Comparison of ENCODE assay signal across 20 cellular contexts in genomic region chr20:62398120-62398821, GRCh38. TPM values are rescaled to one million over a fixed set of nuclear protein-coding genes. Genes with fewer than 3 reads are reported as not detected.
DNase-seq lines count a peak whose midpoint lies in the region; ATAC-seq, FAIRE-seq and TF ChIP-seq lines count a peak whose summit lies in the region.
"Had no signal": no experiment of that assay in that cellular context is flagged by ENCODE, and none has a peak within 500 bp of the region (broad histone marks: within the 10 kb centered on the region; RNA-seq: fewer than 3 reads in every experiment).

No MANE protein-coding gene starts in this region.

- WGBS in K562 (ENCODE audit: insufficient coverage, low coverage, missing lambda C conversion rate), result 76% methylated on average over 12 of the region's 19 CpGs
- no CpG with 5 or more reads among the region's 19 CpGs for WGBS in neuronal stem cell (ENCODE audit: extremely low coverage in 2 of 2, insufficient read length in 2 of 2, insufficient replicate concordance in 1 of 2), 2 donors
- 96% methylated on average over 19 of the region's 19 CpGs for WGBS in right cardiac atrium

- CTCF ChIA-PET in HEK293 (lab: Yijun Ruan, JAX), result no interaction called here
- CTCF ChIA-PET in K562 (lab: Yijun Ruan, JAX; ENCODE audit: low intra/inter-chr PET ratio), result no interaction called here
- CTCF ChIA-PET in A673 (lab: Charles Lee), result no interaction called here

- no peak overlapping the region for H3K4ac ChIP-seq in neuronal stem cell (ENCODE audit: low read length)

- no peak for TF ChIP-seq EP300 in K562 (IDR thresholded peaks at IDR 0.05; ENCODE audit: low read length)

- no peak overlapping the region for H3K14ac ChIP-seq in neuronal stem cell (ENCODE audit: low read length)

- H3K27me3 ChIP-seq in K562 (ENCODE audit: control insufficient read depth in 2 of 2, insufficient read depth in 2 of 2, low read length in 2 of 2) (no peaks in the 10 kb centered on the region), neuronal stem cell (ENCODE audit: control insufficient read depth in 3 of 3, insufficient read depth in 3 of 3, low read depth in 1 of 3, low read length in 3 of 3) (no peaks in the 10 kb centered on the region), A673 (replicated peaks; ENCODE audit: insufficient read depth, low read depth, low read length, poor library complexity) (no peaks in the 10 kb centered on the region), right cardiac atrium (ENCODE audit: control insufficient read depth, insufficient read depth) (no peaks in the 10 kb centered on the region)

- ATAC-seq in activated naive CD8-positive, alpha-beta T cell treated with anti-CD3 and anti-CD28 coated beads, Interleukin-2, amount 10 ng/mL, durations not matched to agents 7 days and 5 days (ENCODE audit: low read depth), result no peak
- ATAC-seq in activated naive CD8-positive, alpha-beta T cell treated with anti-CD3 and anti-CD28 coated beads, Interleukin-2, amount 50 U/mL, for 24 hours, result no peak
- ATAC-seq in K562 (no peak), GM18858 (IDR thresholded peaks at IDR 0.05; ENCODE audit: unreplicated experiment) (no peak), right cardiac atrium (no peak)

- peak overlapping the region; percentile 65 for H4K8ac ChIP-seq in neuronal stem cell (ENCODE audit: low read depth, low read length)

- peaks cover 25% of the 10 kb centered on the region for H3K79me1 ChIP-seq in neuronal stem cell (ENCODE audit: low read depth, low read length)

- no peak for TF ChIP-seq CTCF in HEK293 (tag by site-specific recombination; IDR thresholded peaks at IDR 0.05)
- no peak for TF ChIP-seq CTCF in K562 (IDR thresholded peaks at IDR 0.05 in 2 of 3, conservative IDR thresholded peaks at IDR 0.05 in 1 of 3; ENCODE audit: insufficient read depth in 2 of 3, low read depth in 1 of 3, low read length in 3 of 3)
- TF ChIP-seq CTCF in A673 (conservative IDR thresholded peaks at IDR 0.05; ENCODE audit: low read depth, low read length), result no peak

- no peaks in the 10 kb centered on the region for H3K4me1 ChIP-seq in HEK293 (ENCODE audit: control insufficient read depth, insufficient read depth, low read length)
- H3K4me1 ChIP-seq in K562 (replicated peaks in 1 of 2; ENCODE audit: control insufficient read depth in 2 of 2, insufficient read depth in 2 of 2, low read length in 2 of 2), result peaks cover 0 to 50% of the 10 kb centered on the region in 2 experiments; a peak in 2 of 5 replicates
- peaks cover 0 to 2% of the 10 kb centered on the region in 2 donors for H3K4me1 ChIP-seq in neuronal stem cell (ENCODE audit: control insufficient read depth in 2 of 2, insufficient read depth in 1 of 2, low read depth in 1 of 2, low read length in 2 of 2)
- no peaks in the 10 kb centered on the region for H3K4me1 ChIP-seq in A673 (ENCODE audit: insufficient read depth, low read length, poor library complexity, severe bottlenecking)
- H3K4me1 ChIP-seq in right cardiac atrium (ENCODE audit: control insufficient read depth, insufficient read depth, low read length), result no peaks in the 10 kb centered on the region
- H3K4me1 ChIP-seq: HAP-1 had no signal

- POLR2A ChIA-PET in activated naive CD8-positive, alpha-beta T cell treated with anti-CD3 and anti-CD28 coated beads, Interleukin-2, amount 10 ng/mL, durations not matched to agents 7 days and 5 days (lab: Charles Lee), result no interaction called here
- POLR2A ChIA-PET in HEK293 (lab: Yijun Ruan, JAX), result no interaction called here
- POLR2A ChIA-PET in K562 (lab: Yijun Ruan, JAX), result no interaction called here
- POLR2A ChIA-PET in A673 (lab: Charles Lee; ENCODE audit: low non-redundant PET), result no interaction called here

- no peaks in the 10 kb centered on the region for H3K4me1 Mint-ChIP-seq in activated naive CD8-positive, alpha-beta T cell treated with anti-CD3 and anti-CD28 coated beads, Interleukin-2, amount 10 ng/mL, durations not matched to agents 7 days and 5 days
- no peaks in the 10 kb centered on the region for H3K4me1 Mint-ChIP-seq in activated naive CD8-positive, alpha-beta T cell treated with anti-CD3 and anti-CD28 coated beads, Interleukin-2, amount 50 U/mL, for 24 hours

- no peak for TF ChIP-seq RAD21 in K562 (CRISPR knock-in tag; conservative IDR thresholded peaks at IDR 0.05 in 1 of 2, IDR thresholded peaks at IDR 0.05 in 1 of 2)

- H3K9ac ChIP-seq in K562 (ENCODE audit: insufficient read depth in 1 of 2, low read depth in 2 of 2, low read length in 2 of 2), result no peak overlapping the region
- H3K9ac ChIP-seq in neuronal stem cell (ENCODE audit: low read depth, low read length, poor library complexity), result peak overlapping the region; percentile 70

- H3K9me3 Mint-ChIP-seq in activated naive CD8-positive, alpha-beta T cell treated with anti-CD3 and anti-CD28 coated beads, Interleukin-2, amount 10 ng/mL, durations not matched to agents 7 days and 5 days, result peaks cover 6% of the 10 kb centered on the region
- H3K9me3 Mint-ChIP-seq in activated naive CD8-positive, alpha-beta T cell treated with anti-CD3 and anti-CD28 coated beads, Interleukin-2, amount 50 U/mL, for 24 hours, result no peaks in the 10 kb centered on the region
- H3K9me3 Mint-ChIP-seq: CD4-positive, alpha-beta T cell had no signal

- peaks cover 8% of the 10 kb centered on the region for H3K36me3 Mint-ChIP-seq in activated naive CD8-positive, alpha-beta T cell treated with anti-CD3 and anti-CD28 coated beads, Interleukin-2, amount 10 ng/mL, durations not matched to agents 7 days and 5 days
- peaks cover 3% of the 10 kb centered on the region for H3K36me3 Mint-ChIP-seq in activated naive CD8-positive, alpha-beta T cell treated with anti-CD3 and anti-CD28 coated beads, Interleukin-2, amount 50 U/mL, for 24 hours (ENCODE audit: low read depth)

- H3K4me3 ChIP-seq in HEK293 (ENCODE audit: low read depth, low read length) (no peak overlapping the region), K562 (no peak overlapping the region), neuronal stem cell (ENCODE audit: low read length in 2 of 2) (peak overlapping the region in 1 of 2 donors; percentile 49), A673 (ENCODE audit: low read depth, low read length, poor library complexity, severe bottlenecking) (no peak overlapping the region), right cardiac atrium (ENCODE audit: low read length) (no peak overlapping the region)
- H3K4me3 ChIP-seq: HAP-1 had no signal

- H3K9me3 ChIP-seq in HEK293 (ENCODE audit: control insufficient read depth, insufficient read depth, low read depth, low read length) (no peaks in the 10 kb centered on the region), K562 (replicated peaks; ENCODE audit: control insufficient read depth, insufficient read depth, low read depth, low read length) (no peaks in the 10 kb centered on the region), neuronal stem cell (replicated peaks in 1 of 2; ENCODE audit: control insufficient read depth in 2 of 2, insufficient read depth in 1 of 2, low read depth in 1 of 2, low read length in 2 of 2) (peaks cover 0 to 2% of the 10 kb centered on the region in 2 donors), A673 (ENCODE audit: low read depth, low read length, poor library complexity, severe bottlenecking) (no peaks in the 10 kb centered on the region), right cardiac atrium (ENCODE audit: control insufficient read depth, low read length) (no peaks in the 10 kb centered on the region)
- H3K9me3 ChIP-seq: HAP-1 had no signal

- in situ Hi-C loops in K562 (cut with MboI), result no loop called here

- no peak for TF ChIP-seq POLR2A in K562 (conservative IDR thresholded peaks at IDR 0.05)

- peak overlapping the region; percentile 94 for H2BK12ac ChIP-seq in neuronal stem cell (ENCODE audit: low read length)

- no peak overlapping the region for H3K4me3 Mint-ChIP-seq in activated naive CD8-positive, alpha-beta T cell treated with anti-CD3 and anti-CD28 coated beads, Interleukin-2, amount 10 ng/mL, durations not matched to agents 7 days and 5 days
- no peak overlapping the region for H3K4me3 Mint-ChIP-seq in activated naive CD8-positive, alpha-beta T cell treated with anti-CD3 and anti-CD28 coated beads, Interleukin-2, amount 50 U/mL, for 24 hours
- H3K4me3 Mint-ChIP-seq: CD4-positive, alpha-beta T cell had no signal

- H3K36me3 ChIP-seq in HEK293 (ENCODE audit: control insufficient read depth in 2 of 2, insufficient read depth in 1 of 2, low read length in 2 of 2) (peaks cover 0 to 46% of the 10 kb centered on the region in 2 experiments; a peak in 2 of 3 replicates), K562 (ENCODE audit: control insufficient read depth, insufficient read depth, low read length) (peaks cover 13% of the 10 kb centered on the region; the same call in 1 of the 3 replicates), neuronal stem cell (replicated peaks in 1 of 2; ENCODE audit: control insufficient read depth in 2 of 2, insufficient read depth in 2 of 2, low read length in 2 of 2) (peaks cover 30 to 31% of the 10 kb centered on the region in 2 donors), A673 (ENCODE audit: insufficient read depth, low read length, poor library complexity, severe bottlenecking) (peaks cover 3% of the 10 kb centered on the region)

- H2BK5ac ChIP-seq in neuronal stem cell (ENCODE audit: low read length), result no peak overlapping the region

- no peaks in the 10 kb centered on the region for H3K79me2 ChIP-seq in K562 (ENCODE audit: control insufficient read depth, insufficient read depth, low read length)

- no peak overlapping the region for H2AK5ac ChIP-seq in neuronal stem cell (ENCODE audit: low read depth, low read length)

- intact Hi-C loops in K562 (cut with micrococcal nuclease), result no loop called here
- intact Hi-C loops in A673 (cut with micrococcal nuclease; ENCODE audit: unreplicated experiment), result no loop called here
- intact Hi-C loops in right cardiac atrium (cut with DNase I), result no loop called here

- H4K20me1 ChIP-seq in K562 (replicated peaks; ENCODE audit: control insufficient read depth, insufficient read depth, low read length), result no peaks in the 10 kb centered on the region

- peak overlapping the region; percentile 34 for H3K27ac Mint-ChIP-seq in activated naive CD8-positive, alpha-beta T cell treated with anti-CD3 and anti-CD28 coated beads, Interleukin-2, amount 10 ng/mL, durations not matched to agents 7 days and 5 days
- H3K27ac Mint-ChIP-seq in activated naive CD8-positive, alpha-beta T cell treated with anti-CD3 and anti-CD28 coated beads, Interleukin-2, amount 50 U/mL, for 24 hours, result no peak overlapping the region
- H3K27ac Mint-ChIP-seq: CD4-positive, alpha-beta T cell had no signal

- H3K27ac ChIP-seq in HEK293 (ENCODE audit: extremely low read depth, low read depth, low read length), result no peak overlapping the region
- no peak overlapping the region for H3K27ac ChIP-seq in K562 (ENCODE audit: extremely low read depth, low read depth, low read length)
- no peak overlapping the region for H3K27ac ChIP-seq in neuronal stem cell (replicated peaks; ENCODE audit: low read length)
- H3K27ac ChIP-seq in A673 (ENCODE audit: low read depth, low read length, poor library complexity, severe bottlenecking), result no peak overlapping the region
- no peak overlapping the region for H3K27ac ChIP-seq in right cardiac atrium (ENCODE audit: low read length)
- H3K27ac ChIP-seq: C4-2B had no signal

- H3K9me1 ChIP-seq in K562 (ENCODE audit: control insufficient read depth, insufficient read depth, low read length), result peaks cover under 1% of the 10 kb centered on the region

- DNase-seq in activated naive CD8-positive, alpha-beta T cell treated with anti-CD3 and anti-CD28 coated beads, Interleukin-2, amount 10 ng/mL, durations not matched to agents 7 days and 5 days, result no peak
- no peak for DNase-seq in activated naive CD8-positive, alpha-beta T cell treated with anti-CD3 and anti-CD28 coated beads, Interleukin-2, amount 50 U/mL, for 24 hours
- DNase-seq in K562 (ENCODE audit: extremely low read depth in 1 of 4, low spot score in 3 of 4) (no peak), neuronal stem cell (ENCODE audit: low spot score) (no peak), A673 (ENCODE audit: low spot score) (no peak), right cardiac atrium (no peak)
- DNase-seq: ACHN; AML-193; CD4-positive, alpha-beta T cell; DMS79 treated with DMSO at 0.1 percent for 48 hours; GF-D8; KBM-7 had no signal

- no peak overlapping the region for H2BK120ac ChIP-seq in neuronal stem cell (ENCODE audit: low read depth, low read length)

- no TSS peak for BruUV-seq in K562 (replicated peaks; lab: Mats Ljungman, UMichigan)
- BruUV-seq in A673 (replicated peaks; lab: Mats Ljungman, UMichigan), result no TSS peak

- H2AFZ ChIP-seq in K562 (ENCODE audit: low read depth, low read length) (no peak overlapping the region), neuronal stem cell (ENCODE audit: low read length) (no peak overlapping the region)

- no peak for FAIRE-seq in K562 (lab: Jason Lieb, UNC)
- FAIRE-seq: GM19239, H1 had no signal

- H3K18ac ChIP-seq in neuronal stem cell (ENCODE audit: low read length), result no peak overlapping the region

- H3K4me2 ChIP-seq in K562 (ENCODE audit: insufficient read depth, low read length), result no peak overlapping the region
- no peak overlapping the region for H3K4me2 ChIP-seq in neuronal stem cell (ENCODE audit: insufficient read depth, low read length, poor library complexity, severe bottlenecking)

- no peaks in the 10 kb centered on the region for H3K27me3 Mint-ChIP-seq in activated naive CD8-positive, alpha-beta T cell treated with anti-CD3 and anti-CD28 coated beads, Interleukin-2, amount 10 ng/mL, durations not matched to agents 7 days and 5 days
- no peaks in the 10 kb centered on the region for H3K27me3 Mint-ChIP-seq in activated naive CD8-positive, alpha-beta T cell treated with anti-CD3 and anti-CD28 coated beads, Interleukin-2, amount 50 U/mL, for 24 hours
- H3K27me3 Mint-ChIP-seq: CD4-positive, alpha-beta T cell had no signal

- H3K23ac ChIP-seq in neuronal stem cell (ENCODE audit: low read depth, low read length, poor library complexity), result peak overlapping the region; percentile 43

- no peak overlapping the region for H2BK15ac ChIP-seq in neuronal stem cell (ENCODE audit: low read length)

- no peak overlapping the region for H4K91ac ChIP-seq in neuronal stem cell (ENCODE audit: low read depth, low read length, poor library complexity)

RNA-seq across cellular contexts. Expression of gene CABLES2, which starts 8.8 kb away (rescaled TPM):
- total RNA-seq in activated naive CD8-positive, alpha-beta T cell treated with anti-CD3 and anti-CD28 coated beads, Interleukin-2, amount 10 ng/mL, durations not matched to agents 7 days and 5 days, result 10 to 100 TPM; 12.1 to 14.4 TPM
- total RNA-seq in K562 (2011; cell fraction: chromatin; rRNA removed; ENCODE audit: low replicate concordance), result 3.6 and 7.1 TPM in 2 replicates
- 3.0 and 3.3 TPM in 2 replicates for total RNA-seq in K562 (2011; cell fraction: nucleolus; rRNA removed)
- 2.5 and 3.0 TPM in 2 replicates for total RNA-seq in K562 (2011; cell fraction: nucleoplasm; rRNA removed)
- total RNA-seq in K562 (2014; rRNA removed), result 1.2 and 2.0 TPM in 2 replicates
- 0.93 and 1.3 TPM in 2 replicates for total RNA-seq in K562 (2014; rRNA removed; fragmentation: Illumina TruSeq; extraction: Trizol)
- total RNA-seq in K562 (2015; rRNA removed; fragmentation: Illumina TruSeq; extraction: Trizol), result 1.4 and 1.6 TPM in 2 replicates
- total RNA-seq in K562 (2021), result 3.7 and 4.2 TPM in 2 replicates
- polyA plus RNA-seq in K562 (2011; rRNA removed), result 2.2 and 2.5 TPM in 2 replicates
- 2.6 and 3.8 TPM in 2 replicates for polyA plus RNA-seq in K562 (2011; cell fraction: cytosol; rRNA removed)
- polyA plus RNA-seq in K562 (2011; cell fraction: nucleus; rRNA removed), result 5.3 and 9.0 TPM in 2 replicates
- 3.9 and 7.7 TPM in 2 replicates for polyA plus RNA-seq in K562 (2012)
- polyA plus RNA-seq in K562 (2014; fragmentation: Illumina TruSeq; extraction: Trizol), result 2.7 and 3.2 TPM in 2 replicates
- under 1 TPM; 0.46 to 0.72 TPM for polyA plus RNA-seq in K562 (2014; fragmentation: Nextera tagmentation; extraction: Ambion mirVana)
- polyA plus RNA-seq in K562 (2014; rRNA removed), result 2.1 and 2.2 TPM in 2 replicates
- 1.1 and 1.7 TPM in 2 replicates for polyA minus RNA-seq in K562 (2011; rRNA and poly(A)+ RNA removed)
- 5.1 and 5.4 TPM in 2 replicates for polyA minus RNA-seq in K562 (2011; cell fraction: cytosol; rRNA and poly(A)+ RNA removed)
- polyA minus RNA-seq in K562 (2011; cell fraction: nucleus; rRNA and poly(A)+ RNA removed), result 1.6 and 1.7 TPM in 2 replicates
- 15.0 TPM for polyA plus RNA-seq in neuronal stem cell (2013, experiment 1 of 2)
- 14.9 TPM for polyA plus RNA-seq in neuronal stem cell (2013, experiment 2 of 2)
- 11.8 and 14.1 TPM in 2 replicates for total RNA-seq in A673 (2021)
- 10 to 100 TPM; 12.3 to 29.4 (median 16.3) TPM for total RNA-seq in right cardiac atrium
- polyA plus RNA-seq in right cardiac atrium, result 10.9 TPM

RNA-seq across cellular contexts. Expression of gene RPS21, which starts 11.4 kb away (rescaled TPM):
- 1,000 to 10,000 TPM; 2,045 to 2,157 TPM for total RNA-seq in activated naive CD8-positive, alpha-beta T cell treated with anti-CD3 and anti-CD28 coated beads, Interleukin-2, amount 10 ng/mL, durations not matched to agents 7 days and 5 days
- total RNA-seq in K562 (2011; cell fraction: chromatin; rRNA removed; ENCODE audit: low replicate concordance), result 256 and 439 TPM in 2 replicates
- total RNA-seq in K562 (2011; cell fraction: nucleolus; rRNA removed), result 1,390 and 1,394 TPM in 2 replicates
- 1,168 and 2,200 TPM in 2 replicates for total RNA-seq in K562 (2011; cell fraction: nucleoplasm; rRNA removed)
- total RNA-seq in K562 (2014; rRNA removed) (1,801 and 2,504 TPM in 2 replicates), K562 (2014; rRNA removed; fragmentation: Illumina TruSeq; extraction: Trizol) (1,196 and 1,380 TPM in 2 replicates), K562 (2015; rRNA removed; fragmentation: Illumina TruSeq; extraction: Trizol) (1,567 and 1,716 TPM in 2 replicates), K562 (2021) (3,091 and 3,491 TPM in 2 replicates), A673 (2021) (1,502 and 1,506 TPM in 2 replicates), right cardiac atrium (100 to 1,000 TPM; 703 to 815 (median 736) TPM)
- polyA plus RNA-seq in K562 (2011; rRNA removed) (5,647 and 7,256 TPM in 2 replicates), K562 (2014; fragmentation: Illumina TruSeq; extraction: Trizol) (1,908 and 2,386 TPM in 2 replicates), K562 (2014; fragmentation: Nextera tagmentation; extraction: Ambion mirVana) (1,000 to 10,000 TPM; 3,588 to 3,968 TPM), K562 (2014; rRNA removed) (3,958 and 4,439 TPM in 2 replicates), right cardiac atrium (2,060 TPM)
- 8,200 and 10,658 TPM in 2 replicates for polyA plus RNA-seq in K562 (2011; cell fraction: cytosol; rRNA removed)
- polyA plus RNA-seq in K562 (2011; cell fraction: nucleus; rRNA removed), result 3,206 and 5,803 TPM in 2 replicates
- 4,519 and 5,994 TPM in 2 replicates for polyA plus RNA-seq in K562 (2012)
- 1,429 and 1,744 TPM in 2 replicates for polyA minus RNA-seq in K562 (2011; rRNA and poly(A)+ RNA removed)
- 755 and 891 TPM in 2 replicates for polyA minus RNA-seq in K562 (2011; cell fraction: cytosol; rRNA and poly(A)+ RNA removed)
- polyA minus RNA-seq in K562 (2011; cell fraction: nucleus; rRNA and poly(A)+ RNA removed), result 430 and 792 TPM in 2 replicates
- polyA plus RNA-seq in neuronal stem cell (2013, experiment 1 of 2), result 3,158 TPM
- 3,117 TPM for polyA plus RNA-seq in neuronal stem cell (2013, experiment 2 of 2)

RNA-seq across cellular contexts. Expression of gene RBBP8NL, which starts 29.1 kb away (rescaled TPM):
- total RNA-seq in activated naive CD8-positive, alpha-beta T cell treated with anti-CD3 and anti-CD28 coated beads, Interleukin-2, amount 10 ng/mL, durations not matched to agents 7 days and 5 days, result not detected
- not detected in 2 replicates for total RNA-seq in K562 (2011; cell fraction: chromatin; rRNA removed; ENCODE audit: low replicate concordance)
- not detected in 2 replicates for total RNA-seq in K562 (2011; cell fraction: nucleolus; rRNA removed)
- total RNA-seq in K562 (2011; cell fraction: nucleoplasm; rRNA removed), result not detected in 2 replicates
- not detected in 2 replicates for total RNA-seq in K562 (2014; rRNA removed)
- not detected in 2 replicates for total RNA-seq in K562 (2014; rRNA removed; fragmentation: Illumina TruSeq; extraction: Trizol)
- not detected in 2 replicates for total RNA-seq in K562 (2015; rRNA removed; fragmentation: Illumina TruSeq; extraction: Trizol)
- not detected in 2 replicates for total RNA-seq in K562 (2021)
- not detected in 2 replicates for polyA plus RNA-seq in K562 (2011; rRNA removed)
- polyA plus RNA-seq in K562 (2011; cell fraction: cytosol; rRNA removed), result 0.04 TPM in 1 of 2 replicates, not detected in the other
- 0.09 TPM in 1 of 2 replicates, not detected in the other for polyA plus RNA-seq in K562 (2011; cell fraction: nucleus; rRNA removed)
- not detected in 2 replicates for polyA plus RNA-seq in K562 (2012)
- not detected in 2 replicates for polyA plus RNA-seq in K562 (2014; fragmentation: Illumina TruSeq; extraction: Trizol)
- polyA plus RNA-seq in K562 (2014; fragmentation: Nextera tagmentation; extraction: Ambion mirVana), result not detected
- not detected in 2 replicates for polyA plus RNA-seq in K562 (2014; rRNA removed)
- not detected in 2 replicates for polyA minus RNA-seq in K562 (2011; rRNA and poly(A)+ RNA removed)
- polyA minus RNA-seq in K562 (2011; cell fraction: cytosol; rRNA and poly(A)+ RNA removed), result not detected in 2 replicates
- not detected in 2 replicates for polyA minus RNA-seq in K562 (2011; cell fraction: nucleus; rRNA and poly(A)+ RNA removed)
- polyA plus RNA-seq in neuronal stem cell (2013, experiment 1 of 2), result not detected
- not detected for polyA plus RNA-seq in neuronal stem cell (2013, experiment 2 of 2)
- not detected in 2 replicates for total RNA-seq in A673 (2021)
- total RNA-seq in right cardiac atrium, result not detected
- not detected for polyA plus RNA-seq in right cardiac atrium
- total RNA-seq: A172; CD4-positive, alpha-beta T cell had no signal
- polyA plus RNA-seq: BJ had no signal

RNA-seq across cellular contexts. Expression of gene LAMA5, which starts 31.2 kb away (rescaled TPM):
- under 1 TPM; 0.54 to 0.80 TPM for total RNA-seq in activated naive CD8-positive, alpha-beta T cell treated with anti-CD3 and anti-CD28 coated beads, Interleukin-2, amount 10 ng/mL, durations not matched to agents 7 days and 5 days
- 218 and 612 TPM in 2 replicates for total RNA-seq in K562 (2011; cell fraction: chromatin; rRNA removed; ENCODE audit: low replicate concordance)
- total RNA-seq in K562 (2011; cell fraction: nucleolus; rRNA removed), result 256 and 378 TPM in 2 replicates
- total RNA-seq in K562 (2011; cell fraction: nucleoplasm; rRNA removed), result 206 and 238 TPM in 2 replicates
- total RNA-seq in K562 (2014; rRNA removed) (26.4 and 38.3 TPM in 2 replicates), K562 (2014; rRNA removed; fragmentation: Illumina TruSeq; extraction: Trizol) (2.2 and 3.2 TPM in 2 replicates), K562 (2015; rRNA removed; fragmentation: Illumina TruSeq; extraction: Trizol) (11.3 and 11.7 TPM in 2 replicates), K562 (2021) (86.4 and 101 TPM in 2 replicates), A673 (2021) (4.2 and 13.2 TPM in 2 replicates), right cardiac atrium (10 to 100 TPM; 77.4 to 97.9 (median 86.8) TPM)
- polyA plus RNA-seq in K562 (2011; rRNA removed) (4.4 and 10.0 TPM in 2 replicates), K562 (2014; fragmentation: Illumina TruSeq; extraction: Trizol) (7.8 and 20.0 TPM in 2 replicates), K562 (2014; fragmentation: Nextera tagmentation; extraction: Ambion mirVana) (under 1 TPM; 0.31 to 0.48 TPM), K562 (2014; rRNA removed) (60.2 and 67.3 TPM in 2 replicates), right cardiac atrium (93.7 TPM)
- 3.9 and 11.1 TPM in 2 replicates for polyA plus RNA-seq in K562 (2011; cell fraction: cytosol; rRNA removed)
- 130 and 166 TPM in 2 replicates for polyA plus RNA-seq in K562 (2011; cell fraction: nucleus; rRNA removed)
- polyA plus RNA-seq in K562 (2012), result 49.7 and 63.1 TPM in 2 replicates
- polyA minus RNA-seq in K562 (2011; rRNA and poly(A)+ RNA removed), result 1.5 and 1.9 TPM in 2 replicates
- polyA minus RNA-seq in K562 (2011; cell fraction: cytosol; rRNA and poly(A)+ RNA removed), result 11.0 and 21.3 TPM in 2 replicates
- 33.7 and 42.1 TPM in 2 replicates for polyA minus RNA-seq in K562 (2011; cell fraction: nucleus; rRNA and poly(A)+ RNA removed)
- polyA plus RNA-seq in neuronal stem cell (2013, experiment 1 of 2), result 59.5 TPM
- 57.4 TPM for polyA plus RNA-seq in neuronal stem cell (2013, experiment 2 of 2)
